ENCODE assay signal across 8 cellular contexts in the genomic region with DNA sequence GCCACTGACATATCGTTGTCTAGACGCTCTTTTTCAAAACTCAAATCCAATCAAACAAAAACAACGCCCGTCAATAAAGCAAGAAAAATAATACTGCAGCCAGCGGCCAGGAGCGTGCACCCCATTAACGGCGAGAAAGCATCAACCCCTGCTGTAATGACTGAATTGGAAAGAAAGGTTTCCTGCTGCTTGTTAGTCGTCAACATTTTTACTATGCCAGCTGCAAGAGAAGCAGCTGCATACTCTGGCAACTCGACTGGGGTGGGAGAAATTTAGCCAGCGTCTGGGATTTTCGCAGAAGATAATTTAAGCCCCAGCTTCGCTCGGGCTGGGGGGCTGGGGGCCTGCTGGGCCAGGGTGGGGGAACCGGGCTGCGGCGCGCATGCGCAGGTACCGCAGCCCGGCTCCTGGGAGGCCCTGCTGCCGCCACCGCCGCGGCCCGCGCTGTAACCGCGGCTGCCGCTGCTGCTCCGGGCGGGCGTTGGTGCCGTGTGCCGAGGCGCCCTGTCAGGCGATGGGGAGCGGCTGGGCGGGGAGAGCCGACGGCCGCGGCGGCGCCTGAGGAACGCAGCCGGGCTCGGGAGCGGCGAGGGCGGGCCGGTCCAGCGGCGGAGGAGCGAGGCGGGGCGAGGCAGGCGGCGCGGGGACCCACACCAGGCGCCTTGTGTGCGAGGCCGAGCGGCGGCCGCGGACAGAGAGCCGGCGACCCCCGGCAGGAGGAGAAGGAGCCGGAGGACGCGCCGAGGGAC. TPM values are rescaled to one million over a fixed set of nuclear protein-coding genes. Genes with fewer than 3 reads are reported as not detected.
DNase-seq lines count a peak whose midpoint lies in the region; ATAC-seq, FAIRE-seq and TF ChIP-seq lines count a peak whose summit lies in the region.

No MANE protein-coding gene starts in this region.

- peak overlapping the region; percentile 86 for H3K9ac ChIP-seq in astrocyte (ENCODE audit: low read length)

- H3K9me3 Mint-ChIP-seq in T-helper 2 cell treated with Interferon-gamma antibody and Interleukin-4, amounts not matched to agents 5 μg/mL and 100 μg/mL, for 36 hours, result no peaks in the 10 kb centered on the region
- no peaks in the 10 kb centered on the region for H3K9me3 Mint-ChIP-seq in astrocyte (ENCODE audit: unreplicated experiment)

- no peaks in the 10 kb centered on the region for H3K36me3 ChIP-seq in astrocyte (ENCODE audit: insufficient read depth, low read length)

- H3K4me1 ChIP-seq in astrocyte (ENCODE audit: insufficient read depth, low read length), result peaks cover 5% of the 10 kb centered on the region

- H3K4me1 Mint-ChIP-seq in T-helper 2 cell treated with Interferon-gamma antibody and Interleukin-4, amounts not matched to agents 5 μg/mL and 100 μg/mL, for 36 hours (ENCODE audit: low read depth), result peaks cover 29% of the 10 kb centered on the region
- peaks cover 10% of the 10 kb centered on the region for H3K4me1 Mint-ChIP-seq in astrocyte (ENCODE audit: low read depth, unreplicated experiment)

- peak overlapping the region; percentile 100 for H3K27ac Mint-ChIP-seq in T-helper 2 cell treated with Interferon-gamma antibody and Interleukin-4, amounts not matched to agents 5 μg/mL and 100 μg/mL, for 36 hours
- peak overlapping the region; percentile 82 for H3K27ac Mint-ChIP-seq in astrocyte (ENCODE audit: unreplicated experiment)

- no peaks in the 10 kb centered on the region for H3K27me3 ChIP-seq in astrocyte (ENCODE audit: insufficient read depth, low read length)

- peaks cover 8% of the 10 kb centered on the region for H3K36me3 Mint-ChIP-seq in T-helper 2 cell treated with Interferon-gamma antibody and Interleukin-4, amounts not matched to agents 5 μg/mL and 100 μg/mL, for 36 hours (ENCODE audit: low read depth)
- H3K36me3 Mint-ChIP-seq in astrocyte (ENCODE audit: low read depth, unreplicated experiment), result peaks cover 2% of the 10 kb centered on the region

- peak overlapping the region; percentile 90 for H2AFZ ChIP-seq in astrocyte (ENCODE audit: low read depth, low read length)

- H4K20me1 ChIP-seq in astrocyte (ENCODE audit: insufficient read depth, low read length), result peaks cover 18% of the 10 kb centered on the region

- no peak for FAIRE-seq in astrocyte (lab: Jason Lieb, UNC)

- ATAC-seq in HG02763 (IDR thresholded peaks at IDR 0.05; ENCODE audit: unreplicated experiment), result peak; percentile 54

- peak overlapping the region; percentile 100 for H3K4me3 Mint-ChIP-seq in T-helper 2 cell treated with Interferon-gamma antibody and Interleukin-4, amounts not matched to agents 5 μg/mL and 100 μg/mL, for 36 hours
- peak overlapping the region; percentile 89 for H3K4me3 Mint-ChIP-seq in astrocyte (ENCODE audit: unreplicated experiment)

- TF ChIP-seq CTCF in astrocyte (IDR thresholded peaks at IDR 0.05; ENCODE audit: insufficient read depth, low read depth, low read length) (no peak), retinal pigment epithelial cell (conservative IDR thresholded peaks at IDR 0.05; ENCODE audit: low read depth, low read length) (no peak)

- peak; percentile 83 for TF ChIP-seq POLR2A in GM15510 (IDR thresholded peaks at IDR 0.05; ENCODE audit: borderline replicate concordance, extremely low read depth, insufficient read length)

- peak overlapping the region; percentile 82 for H3K4me3 ChIP-seq in astrocyte (ENCODE audit: insufficient read depth, low read depth, low read length)
- peak overlapping the region; percentile 96 for H3K4me3 ChIP-seq in retinal pigment epithelial cell (ENCODE audit: low read length)

- DNase-seq in NCI-H1417 (lab: John Stamatoyannopoulos, UW) (peak; percentile 72 to 93 (median 92)), astrocyte (ENCODE audit: low read depth) (peak; percentile 60), hippocampal formation (lab: John Stamatoyannopoulos, UW) (peak; percentile 70 to 79), retinal pigment epithelial cell (ENCODE audit: low read depth) (peak; percentile 17), cerebellar nuclear complex (lab: John Stamatoyannopoulos, UW) (no peak)
- peak; percentile 73 for DNase-seq in T-helper 2 cell treated with Interferon-gamma antibody and Interleukin-4, amounts not matched to agents 5 μg/mL and 100 μg/mL, for 36 hours (ENCODE audit: low spot score)

- no peaks in the 10 kb centered on the region for H3K9me3 ChIP-seq in astrocyte (ENCODE audit: insufficient read depth, low read depth, low read length)

- no peaks in the 10 kb centered on the region for H3K27me3 Mint-ChIP-seq in T-helper 2 cell treated with Interferon-gamma antibody and Interleukin-4, amounts not matched to agents 5 μg/mL and 100 μg/mL, for 36 hours (ENCODE audit: low read depth)
- H3K27me3 Mint-ChIP-seq in astrocyte (ENCODE audit: low read depth, unreplicated experiment), result no peaks in the 10 kb centered on the region

- H3K27ac ChIP-seq in astrocyte (ENCODE audit: low read depth, low read length), result peak overlapping the region; percentile 70

- peaks cover 43% of the 10 kb centered on the region for H3K79me2 ChIP-seq in astrocyte (ENCODE audit: insufficient read depth, low read length)

- peak overlapping the region; percentile 96 for H3K4me2 ChIP-seq in astrocyte (ENCODE audit: low read length)

RNA-seq across cellular contexts. Expression of a gene that starts 0.7 kb away (rescaled TPM):
- total RNA-seq in astrocyte, result 21.8 and 25.7 TPM in 2 replicates

Comparison
In these comparisons a context has a peak if more than half of its experiments do, and no peak if none do; other contexts are left out.
1. DNase-seq: peak in NCI-H1417 (3 of 3), T-helper 2 cell treated with Interferon-gamma antibody and Interleukin-4, amounts not matched to agents 5 μg/mL and 100 μg/mL, for 36 hours (single experiment), astrocyte (single experiment), hippocampal formation (2 of 2) and retinal pigment epithelial cell (single experiment); none in cerebellar nuclear complex (0 of 2).